ENCODE assay signal across 26 cellular contexts in genomic region chr6:32945953-32946352, GRCh38. TPM values are rescaled to one million over a fixed set of nuclear protein-coding genes. Genes with fewer than 3 reads are reported as not detected.
DNase-seq lines count a peak whose midpoint lies in the region; ATAC-seq and TF ChIP-seq lines count a peak whose summit lies in the region.
"Had no signal": no experiment of that assay in that cellular context is flagged by ENCODE, and none has a peak within 500 bp of the region (broad histone marks: within the 10 kb centered on the region; RNA-seq: fewer than 3 reads in every experiment).

No MANE protein-coding gene starts in this region.

- no peak overlapping the region for H3K4me3 Mint-ChIP-seq in activated naive CD8-positive, alpha-beta T cell treated with anti-CD3 and anti-CD28 coated beads for 36 hours
- peak overlapping the region; percentile 49 for H3K4me3 Mint-ChIP-seq in natural killer cell
- H3K4me3 Mint-ChIP-seq: activated T-helper 17 cell treated with anti-CD3 and anti-CD28 coated beads, Interleukin-2, amount 50 U/mL, for 72 hours had no signal

- no peaks in the 10 kb centered on the region for H3K79me2 ChIP-seq in hepatocyte

- no peak overlapping the region for H3K4me3 ChIP-seq in BLaER1 treated with 17β-estradiol and CSF1 and Interleukin-3, amounts not matched to agents 10 nM and 100 nM
- no peak overlapping the region for H3K4me3 ChIP-seq in HEK293 (ENCODE audit: low read depth, low read length)
- H3K4me3 ChIP-seq in hepatocyte, result no peak overlapping the region
- H3K4me3 ChIP-seq in effector memory CD4-positive, alpha-beta T cell (ENCODE audit: insufficient read depth, low read depth, low read length, poor library complexity, severe bottlenecking), result no peak overlapping the region
- H3K4me3 ChIP-seq: gastroesophageal sphincter, suprapubic skin had no signal

- no peaks in the 10 kb centered on the region for H3K27me3 Mint-ChIP-seq in activated naive CD8-positive, alpha-beta T cell treated with anti-CD3 and anti-CD28 coated beads for 36 hours
- H3K27me3 Mint-ChIP-seq in natural killer cell (ENCODE audit: low read depth in 2 of 2), result no peaks in the 10 kb centered on the region
- H3K27me3 Mint-ChIP-seq: activated T-helper 17 cell treated with anti-CD3 and anti-CD28 coated beads, Interleukin-2, amount 50 U/mL, for 72 hours had no signal

- peak overlapping the region; percentile 98 for H3K27ac Mint-ChIP-seq in activated naive CD8-positive, alpha-beta T cell treated with anti-CD3 and anti-CD28 coated beads for 36 hours
- peak overlapping the region; percentile 92 to 98 for H3K27ac Mint-ChIP-seq in natural killer cell
- H3K27ac Mint-ChIP-seq: activated T-helper 17 cell treated with anti-CD3 and anti-CD28 coated beads, Interleukin-2, amount 50 U/mL, for 72 hours had no signal

- no peaks in the 10 kb centered on the region for H3K9me3 Mint-ChIP-seq in activated naive CD8-positive, alpha-beta T cell treated with anti-CD3 and anti-CD28 coated beads for 36 hours
- no peaks in the 10 kb centered on the region for H3K9me3 Mint-ChIP-seq in natural killer cell
- H3K9me3 Mint-ChIP-seq: activated T-helper 17 cell treated with anti-CD3 and anti-CD28 coated beads, Interleukin-2, amount 50 U/mL, for 72 hours had no signal

- H3K4me2 ChIP-seq in BLaER1 treated with 17β-estradiol and CSF1 and Interleukin-3, amounts not matched to agents 10 nM and 100 nM, result peak overlapping the region; percentile 85 to 97 (median 91); a peak in 21 of 22 replicates
- H3K4me2 ChIP-seq in hepatocyte, result no peak overlapping the region

- H3K36me3 ChIP-seq in BLaER1 treated with 17β-estradiol and CSF1 and Interleukin-3, amounts not matched to agents 10 nM and 100 nM, result peaks cover 8 to 28% (median 19%) of the 10 kb centered on the region in 11 experiments; a peak in 17 of 22 replicates
- H3K36me3 ChIP-seq in HEK293 (ENCODE audit: control insufficient read depth in 2 of 2, insufficient read depth in 1 of 2, low read length in 2 of 2) (no peaks in the 10 kb centered on the region), hepatocyte (replicated peaks; ENCODE audit: insufficient read depth, low read depth) (no peaks in the 10 kb centered on the region)
- no peaks in the 10 kb centered on the region for H3K36me3 ChIP-seq in effector memory CD4-positive, alpha-beta T cell (ENCODE audit: control insufficient read depth, insufficient read depth, low read length)
- H3K36me3 ChIP-seq: gastroesophageal sphincter, suprapubic skin had no signal

- peaks cover 0 to 10% (median 0%) of the 10 kb centered on the region in 11 experiments; a peak in 7 of 22 replicates for H3K9me3 ChIP-seq in BLaER1 treated with 17β-estradiol and CSF1 and Interleukin-3, amounts not matched to agents 10 nM and 100 nM (replicated peaks in 1 of 11)
- H3K9me3 ChIP-seq in HEK293 (ENCODE audit: control insufficient read depth, insufficient read depth, low read depth, low read length) (no peaks in the 10 kb centered on the region), hepatocyte (ENCODE audit: low read depth) (no peaks in the 10 kb centered on the region)
- no peaks in the 10 kb centered on the region for H3K9me3 ChIP-seq in effector memory CD4-positive, alpha-beta T cell (ENCODE audit: control insufficient read depth, low read length)
- H3K9me3 ChIP-seq: suprapubic skin had no signal

- H3K4me1 ChIP-seq in BLaER1 treated with 17β-estradiol and CSF1 and Interleukin-3, amounts not matched to agents 10 nM and 100 nM, result peaks cover 80 to 97% (median 93%) of the 10 kb centered on the region in 10 experiments
- H3K4me1 ChIP-seq in HEK293 (ENCODE audit: control insufficient read depth, insufficient read depth, low read length), result no peaks in the 10 kb centered on the region
- H3K4me1 ChIP-seq in hepatocyte (ENCODE audit: insufficient read depth), result no peaks in the 10 kb centered on the region
- peaks cover 13% of the 10 kb centered on the region for H3K4me1 ChIP-seq in effector memory CD4-positive, alpha-beta T cell (ENCODE audit: control insufficient read depth, insufficient read depth, low read length, poor library complexity, severe bottlenecking)
- H3K4me1 ChIP-seq: gastroesophageal sphincter had no signal

- POLR2A ChIA-PET in HEK293 (lab: Yijun Ruan, JAX), result no interaction called here

- H3K4me1 Mint-ChIP-seq in activated naive CD8-positive, alpha-beta T cell treated with anti-CD3 and anti-CD28 coated beads for 36 hours, result peaks cover 84% of the 10 kb centered on the region
- peaks cover 55 to 57% of the 10 kb centered on the region in 2 donors for H3K4me1 Mint-ChIP-seq in natural killer cell

- H3K9me2 ChIP-seq in hepatocyte (replicated peaks; ENCODE audit: insufficient read depth), result no peaks in the 10 kb centered on the region

- peaks cover 0 to 9% (median 0%) of the 10 kb centered on the region in 11 experiments; a peak in 5 of 22 replicates for H4K20me1 ChIP-seq in BLaER1 treated with 17β-estradiol and CSF1 and Interleukin-3, amounts not matched to agents 10 nM and 100 nM
- no peaks in the 10 kb centered on the region for H4K20me1 ChIP-seq in hepatocyte (ENCODE audit: insufficient read depth, poor library complexity, severe bottlenecking)

- peak overlapping the region in 1 of 11 experiments; percentile 76; a peak in 1 of 22 replicates for H3K9ac ChIP-seq in BLaER1 treated with 17β-estradiol and CSF1 and Interleukin-3, amounts not matched to agents 10 nM and 100 nM

- ATAC-seq in natural killer cell, result no peak
- ATAC-seq: activated T-helper 17 cell treated with anti-CD3 and anti-CD28 coated beads, Interleukin-2, amount 50 U/mL, for 72 hours; gastroesophageal sphincter; HepG2; Panc1 had no signal

- H2AFZ ChIP-seq in hepatocyte, result no peak overlapping the region

- CTCF ChIA-PET in HEK293 (lab: Yijun Ruan, JAX), result no interaction called here

- peak overlapping the region; percentile 73 to 88 (median 85); a peak in 21 of 22 replicates for H3K27ac ChIP-seq in BLaER1 treated with 17β-estradiol and CSF1 and Interleukin-3, amounts not matched to agents 10 nM and 100 nM
- H3K27ac ChIP-seq in HEK293 (ENCODE audit: extremely low read depth, low read depth, low read length) (no peak overlapping the region), hepatocyte (no peak overlapping the region)
- no peak overlapping the region for H3K27ac ChIP-seq in effector memory CD4-positive, alpha-beta T cell (ENCODE audit: insufficient read depth, low read length, poor library complexity, severe bottlenecking)
- H3K27ac ChIP-seq: gastroesophageal sphincter, suprapubic skin had no signal

- no peak for DNase-seq in activated naive CD8-positive, alpha-beta T cell treated with anti-CD3 and anti-CD28 coated beads for 36 hours
- DNase-seq in natural killer cell (no peak), hepatocyte (ENCODE audit: low spot score) (no peak), NCI-H524 treated with DMSO at 0.1 percent for 48 hours (lab: John Stamatoyannopoulos, UW) (no peak)
- DNase-seq in effector memory CD4-positive, alpha-beta T cell, result no peak
- DNase-seq in stimulated activated naive CD4-positive, alpha-beta T cell treated with Interleukin-2 at 50 U/mL for 16 hours (lab: John Stamatoyannopoulos, UW), result no peak
- DNase-seq: ACHN, caudate nucleus, DND-41, hippocampal formation, NCI-H1092, NCI-H1694 treated with DMSO at 0.1 percent for 48 hours, NCI-H2171 treated with DMSO at 0.1 percent for 48 hours, NCI-H510A treated with DMSO at 0.1 percent for 48 hours, occipital lobe, SHP77, T1000 had no signal

- H3K36me3 Mint-ChIP-seq in activated naive CD8-positive, alpha-beta T cell treated with anti-CD3 and anti-CD28 coated beads for 36 hours, result peaks cover 7% of the 10 kb centered on the region
- no peaks in the 10 kb centered on the region for H3K36me3 Mint-ChIP-seq in natural killer cell
- H3K36me3 Mint-ChIP-seq: activated naive CD4-positive, alpha-beta T cell treated with anti-CD3 and anti-CD28 coated beads, Interleukin-2, amount 50 U/mL, for 72 hours had no signal

- intact Hi-C loops in natural killer cell (cut with micrococcal nuclease), result loop anchor here (10.0 kb wide), 1 partner anchor 261 kb away; no protein-coding TSS in a partner anchor

- TF ChIP-seq CTCF in HEK293 (tag by site-specific recombination; IDR thresholded peaks at IDR 0.05) (no peak), natural killer cell (IDR thresholded peaks at IDR 0.05) (no peak), hepatocyte (IDR thresholded peaks at IDR 0.05; ENCODE audit: poor library complexity) (no peak)

- no peaks in the 10 kb centered on the region for H3K27me3 ChIP-seq in BLaER1 treated with 17β-estradiol and CSF1 and Interleukin-3, amounts not matched to agents 10 nM and 100 nM
- H3K27me3 ChIP-seq in hepatocyte, result no peaks in the 10 kb centered on the region
- H3K27me3 ChIP-seq in effector memory CD4-positive, alpha-beta T cell (replicated peaks; ENCODE audit: control insufficient read depth, insufficient read depth, low read length, poor library complexity, severe bottlenecking), result no peaks in the 10 kb centered on the region

TF ChIP-seq in HEK293, 187 proteins besides CTCF, POLR2A, EP300 and RAD21:
- TF ChIP-seq ZNF248 (tag by site-specific recombination; IDR thresholded peaks at IDR 0.05), result peak; percentile 87; the same call in 1 of the 2 replicates
- TF ChIP-seq, protein P1, sequence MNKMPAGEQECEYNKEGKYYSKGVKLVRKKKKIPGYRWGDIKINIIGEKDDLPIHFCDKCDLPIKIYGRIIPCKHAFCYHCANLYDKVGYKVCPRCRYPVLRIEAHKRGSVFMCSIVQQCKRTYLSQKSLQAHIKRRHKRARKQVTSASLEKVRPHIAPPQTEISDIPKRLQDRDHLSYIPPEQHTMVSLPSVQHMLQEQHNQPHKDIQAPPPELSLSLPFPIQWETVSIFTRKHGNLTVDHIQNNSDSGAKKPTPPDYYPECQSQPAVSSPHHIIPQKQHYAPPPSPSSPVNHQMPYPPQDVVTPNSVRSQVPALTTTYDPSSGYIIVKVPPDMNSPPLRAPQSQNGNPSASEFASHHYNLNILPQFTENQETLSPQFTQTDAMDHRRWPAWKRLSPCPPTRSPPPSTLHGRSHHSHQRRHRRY (tag by site-specific recombination; IDR thresholded peaks at IDR 0.05), result no peak
- peak; percentile 32 for TF ChIP-seq SETDB1 (IDR thresholded peaks at IDR 0.05; ENCODE audit: insufficient read length, low read length)

RNA-seq across cellular contexts. Expression of gene HLA-DMB, which starts 5.1 kb away (rescaled TPM):
- 1 to 10 TPM; 4.6 to 6.1 TPM for total RNA-seq in activated naive CD8-positive, alpha-beta T cell treated with anti-CD3 and anti-CD28 coated beads for 36 hours
- 10 to 100 TPM; 19.5 to 28.1 (median 23.0) TPM for total RNA-seq in natural killer cell
- total RNA-seq in hepatocyte, result 1.00 and 1.0 TPM in 2 replicates
- polyA plus RNA-seq in hepatocyte, result 1.7 TPM in 1 of 2 replicates, not detected in the other
- total RNA-seq: HepG2 had no signal
- polyA plus RNA-seq: BJ, HepG2 had no signal

RNA-seq across cellular contexts. Expression of gene HLA-DMA, which starts 6.9 kb away (rescaled TPM):
- 10 to 100 TPM; 15.8 to 16.9 TPM for total RNA-seq in activated naive CD8-positive, alpha-beta T cell treated with anti-CD3 and anti-CD28 coated beads for 36 hours
- 10 to 100 TPM; 39.2 to 57.5 (median 48.1) TPM for total RNA-seq in natural killer cell
- 9.0 and 9.5 TPM in 2 replicates for total RNA-seq in hepatocyte
- polyA plus RNA-seq in hepatocyte, result 4.7 and 9.2 TPM in 2 replicates

RNA-seq across cellular contexts. Expression of gene BRD2, which starts 22.4 kb away (rescaled TPM):
- 100 to 1,000 TPM; 298 to 335 TPM for total RNA-seq in activated naive CD8-positive, alpha-beta T cell treated with anti-CD3 and anti-CD28 coated beads for 36 hours
- 100 to 1,000 TPM; 653 to 886 (median 714) TPM for total RNA-seq in natural killer cell
- 132 and 133 TPM in 2 replicates for total RNA-seq in hepatocyte
- 106 and 118 TPM in 2 replicates for polyA plus RNA-seq in hepatocyte

Comparison
In these comparisons a context has a peak if more than half of its experiments do, and no peak if none do; other contexts are left out.
1. H3K27ac ChIP-seq: peak in BLaER1 treated with 17β-estradiol and CSF1 and Interleukin-3, amounts not matched to agents 10 nM and 100 nM (11 of 11); none in HEK293 (single experiment), hepatocyte (single experiment) and effector memory CD4-positive, alpha-beta T cell (single experiment).